In genomic region chr15:89649013-89649625, GRCh38 we compare ENCODE assay signal across 27 cellular contexts. TPM values are rescaled to one million over a fixed set of nuclear protein-coding genes. Genes with fewer than 3 reads are reported as not detected.
"Had no signal": no experiment of that assay in that cellular context is flagged by ENCODE, and none has a peak within 500 bp of the region (broad histone marks: within the 10 kb centered on the region; RNA-seq: fewer than 3 reads in every experiment).

No MANE protein-coding gene starts in this region.

- H3K9me3 ChIP-seq: adrenal gland, body of pancreas, gastroesophageal sphincter, right atrium auricular region, spleen, thyroid gland, upper lobe of right lung had no signal

- H3K36me3 ChIP-seq: adrenal gland, right atrium auricular region, spleen, thyroid gland, upper lobe of right lung had no signal

- DNase-seq: activated CD4-positive, alpha-beta memory T cell treated with anti-CD3 and anti-CD28 coated beads for 36 hours; activated CD4-positive, alpha-beta T cell treated with anti-CD3 and anti-CD28 coated beads, Interleukin-2, amount 10 ng/mL, durations not matched to agents 24 days and 14 days; activated CD4-positive, CD25-positive, alpha-beta regulatory T cell treated with anti-CD3 and anti-CD28 coated beads, Interleukin-2, amount 50 U/mL, for 72 hours; activated naive CD4-positive, alpha-beta T cell treated with anti-CD3 and anti-CD28 coated beads for 36 hours; activated naive CD8-positive, alpha-beta T cell treated with anti-CD3 and anti-CD28 coated beads for 36 hours; activated T-cell treated with anti-CD3 and anti-CD28 coated beads, Interleukin-2, amount 50 U/mL, for 48 hours; adrenal gland; body of pancreas; cerebellar nuclear complex; effector memory CD8-positive, alpha-beta T cell; left colon; mammary epithelial cell; naive B cell; nucleus accumbens; spleen; stimulated activated naive CD4-positive, alpha-beta T cell treated with Interleukin-2 at 50 U/mL for 16 hours; T-helper 17 cell; T1000; thyroid gland; upper lobe of right lung had no signal

- ATAC-seq: body of pancreas; effector memory CD8-positive, alpha-beta T cell; gastroesophageal sphincter; left colon; T-helper 17 cell; upper lobe of right lung had no signal

- H3K27ac ChIP-seq: adrenal gland, body of pancreas, coronary artery, gastroesophageal sphincter, hepatocyte, right atrium auricular region, spleen, thyroid gland, upper lobe of right lung had no signal

- H3K4me3 ChIP-seq: adrenal gland, body of pancreas, coronary artery, gastroesophageal sphincter, hepatocyte, right atrium auricular region, spleen, thyroid gland, upper lobe of right lung had no signal

- H3K4me2 ChIP-seq: hepatocyte had no signal

- H3K27me3 ChIP-seq: adrenal gland, body of pancreas, gastroesophageal sphincter, hepatocyte, right atrium auricular region, thyroid gland had no signal

- H2AFZ ChIP-seq: hepatocyte had no signal

- H3K4me1 ChIP-seq: adrenal gland, upper lobe of right lung had no signal

RNA-seq across cellular contexts. Expression of gene PLIN1, which starts 30.0 kb away (rescaled TPM):
- polyA plus RNA-seq: neural cell had no signal

RNA-seq across cellular contexts. Expression of gene WDR93, which starts 41.5 kb away (rescaled TPM):
- total RNA-seq: activated CD4-positive, alpha-beta memory T cell treated with anti-CD3 and anti-CD28 coated beads for 36 hours; activated CD4-positive, alpha-beta T cell treated with anti-CD3 and anti-CD28 coated beads, Interleukin-2, amount 10 ng/mL, durations not matched to agents 24 days and 14 days; activated naive CD4-positive, alpha-beta T cell treated with anti-CD3 and anti-CD28 coated beads for 36 hours; activated naive CD8-positive, alpha-beta T cell treated with anti-CD3 and anti-CD28 coated beads for 36 hours; aorta; fibroblast of villous mesenchyme; left colon; spleen; upper lobe of right lung had no signal
- polyA plus RNA-seq: hepatocyte had no signal
